ENCODE assay signal across 8 cellular contexts in the genomic region with DNA sequence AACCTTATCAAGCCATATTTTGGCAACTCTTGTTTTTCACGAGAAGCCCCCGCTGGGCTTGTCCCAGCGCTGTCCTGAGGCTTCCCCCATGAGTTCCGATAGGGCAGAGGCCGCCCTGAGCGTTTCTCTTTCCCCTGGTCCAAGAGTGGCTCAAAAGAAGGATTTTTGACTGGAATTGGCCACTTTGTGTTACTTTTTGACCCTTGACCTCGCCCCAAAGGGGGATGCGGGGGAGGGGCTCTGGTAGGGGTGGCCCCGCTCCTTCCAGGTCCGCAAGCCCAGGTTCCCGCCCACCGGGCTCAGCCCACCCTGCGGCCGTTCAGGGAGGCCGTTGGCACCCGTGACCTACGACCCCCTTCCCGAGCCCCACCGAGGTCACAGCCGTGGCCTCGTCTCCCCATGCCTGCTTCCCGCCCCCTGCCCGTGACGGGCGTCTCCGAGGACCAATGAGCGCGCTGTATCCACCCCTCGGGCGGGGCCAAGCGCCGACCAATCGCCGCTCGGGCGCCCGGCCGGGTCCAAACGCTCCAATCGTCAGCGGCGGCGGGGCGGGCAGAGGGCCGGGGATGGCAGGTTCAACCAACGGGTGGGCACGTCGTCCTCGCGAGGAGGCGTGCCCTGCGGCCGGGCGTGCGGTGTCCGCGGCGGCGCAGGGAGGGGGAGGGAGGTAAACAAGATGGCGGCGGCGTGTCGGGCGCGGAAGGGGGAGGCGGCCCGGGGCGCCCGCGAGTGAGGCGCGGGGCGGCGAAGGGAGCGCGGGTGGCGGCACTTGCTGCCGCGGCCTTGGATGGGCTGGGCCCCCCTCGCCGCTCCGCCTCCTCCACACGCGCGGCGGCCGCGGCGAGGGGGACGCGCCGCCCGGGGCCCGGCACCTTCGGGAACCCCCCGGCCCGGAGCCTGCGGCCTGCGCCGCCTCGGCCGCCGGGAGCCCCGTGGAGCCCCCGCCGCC. TPM values are rescaled to one million over a fixed set of nuclear protein-coding genes. Genes with fewer than 3 reads are reported as not detected.
DNase-seq lines count a peak whose midpoint lies in the region; ATAC-seq lines count a peak whose summit lies in the region.

STK11 (plus strand) TSS at position 665 of the 949 bp plus-strand sequence. CDS start 1,136 bp downstream, outside the sequence.

- ATAC-seq in GM19468 (IDR thresholded peaks at IDR 0.05; ENCODE audit: extremely low read depth, unreplicated experiment) (peak; percentile 69), memory B cell (ENCODE audit: low read depth) (peak; percentile 92)

- peak within 1 kb of the TSS; percentile 91 for H3K4me3 ChIP-seq in effector memory CD4-positive, alpha-beta T cell (ENCODE audit: insufficient read depth, low read depth, low read length, poor library complexity, severe bottlenecking)

- H3K36me3 ChIP-seq in effector memory CD4-positive, alpha-beta T cell (ENCODE audit: control insufficient read depth, insufficient read depth, low read length): peaks cover 7% of the 10 kb centered on the region

- H3K27ac ChIP-seq in effector memory CD4-positive, alpha-beta T cell (ENCODE audit: insufficient read depth, low read length, poor library complexity, severe bottlenecking): peak within 1 kb of the TSS; percentile 71

- H3K4me1 Mint-ChIP-seq in memory B cell: peaks cover 16% of the 10 kb centered on the region

- H3K36me3 Mint-ChIP-seq in memory B cell: no peaks in the 10 kb centered on the region

- H3K27ac Mint-ChIP-seq in memory B cell: peak within 1 kb of the TSS; percentile 92

- H3K4me3 Mint-ChIP-seq in memory B cell: peak within 1 kb of the TSS; percentile 92

- H3K27me3 ChIP-seq in effector memory CD4-positive, alpha-beta T cell (replicated peaks; ENCODE audit: control insufficient read depth, insufficient read depth, low read length, poor library complexity, severe bottlenecking): no peaks in the 10 kb centered on the region

- H3K9me3 ChIP-seq in effector memory CD4-positive, alpha-beta T cell (ENCODE audit: control insufficient read depth, low read length): no peaks in the 10 kb centered on the region

- DNase-seq in CMK (ENCODE audit: low read depth) (peak; percentile 96), HT-29 (ENCODE audit: low spot score) (peak; percentile 92), memory B cell (ENCODE audit: low spot score in 2 of 2) (peak; percentile 100)
- peak; percentile 98 for DNase-seq in NK-92 treated with Interleukin-12 subunit alpha and Interleukin-12 subunit beta, amount 100 ng/mL, for 24 hours (lab: John Stamatoyannopoulos, UW)
- peak; percentile 98 to 99 for DNase-seq in activated CD8-positive, alpha-beta memory T cell treated with anti-CD3 and anti-CD28 coated beads for 4 hours (ENCODE audit: low read depth in 2 of 2)
- DNase-seq in effector memory CD4-positive, alpha-beta T cell: peak; percentile 97 to 98 (median 98)
- DNase-seq in stimulated activated CD8-positive, alpha-beta memory T cell treated with anti-CD3 and anti-CD28 coated beads, Interleukin-12 subunit alpha, Interleukin-12 subunit beta, amount 100 ng/mL, for 1 hour (ENCODE audit: low read depth): peak; percentile 99

- H3K9me3 Mint-ChIP-seq in memory B cell: no peaks in the 10 kb centered on the region

- H3K27me3 Mint-ChIP-seq in memory B cell: no peaks in the 10 kb centered on the region

- H3K4me1 ChIP-seq in effector memory CD4-positive, alpha-beta T cell (ENCODE audit: control insufficient read depth, insufficient read depth, low read length, poor library complexity, severe bottlenecking): peaks cover 35% of the 10 kb centered on the region

RNA-seq across cellular contexts. Expression of gene STK11, which starts in this region (rescaled TPM):
- 101 and 114 TPM in 2 replicates for total RNA-seq in HT-29 (2014; rRNA removed; shearing (Covaris generic))

Comparison
In these comparisons a context has a peak if more than half of its experiments do, and no peak if none do; other contexts are left out.
1. Peak in every context shown above with its lines: DNase-seq, ATAC-seq, H3K4me3 ChIP-seq and H3K27ac ChIP-seq.